ENCODE assay signal across 1 cellular context in the genomic region with DNA sequence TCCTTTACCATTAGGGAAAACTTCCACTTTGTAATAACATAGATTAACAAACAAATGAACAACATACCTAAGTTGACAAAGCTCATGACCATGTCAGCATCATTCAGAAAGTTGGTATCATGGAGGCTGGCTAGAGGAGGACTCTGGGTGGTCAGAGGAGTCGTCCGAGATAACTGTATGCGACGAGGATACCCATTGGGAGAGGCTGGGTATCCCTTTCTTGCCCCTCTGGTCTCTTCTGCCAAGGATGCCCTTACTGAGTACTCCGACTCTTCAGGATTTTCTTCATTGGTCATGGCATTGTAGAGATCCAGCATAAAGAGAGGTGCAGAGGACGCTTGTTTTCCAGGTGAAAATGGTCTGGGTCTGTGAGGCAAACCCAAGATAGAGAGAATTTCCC.
TF ChIP-seq lines count a peak whose summit lies in the region.

No MANE protein-coding gene starts in this region.

TF ChIP-seq in H1, 55 proteins besides CTCF, POLR2A, EP300 and RAD21:
- TF ChIP-seq CHD2 (IDR thresholded peaks at IDR 0.05; ENCODE audit: low read length) (no peak), RNF2 (IDR thresholded peaks at IDR 0.05; ENCODE audit: borderline replicate concordance, low read depth, low read length, missing control alignments, poor library complexity, severe bottlenecking) (no peak), SAP30 (IDR thresholded peaks at IDR 0.05; ENCODE audit: insufficient read depth, insufficient replicate concordance, low read length) (no peak), SUZ12 (IDR thresholded peaks at IDR 0.05; ENCODE audit: low read length) (no peak), CBX5 (IDR thresholded peaks at IDR 0.05; ENCODE audit: low read depth, low read length) (no peak), POU5F1 (IDR thresholded peaks at IDR 0.05; ENCODE audit: low read depth, low read length) (no peak)
